ENCODE assay signal across 1 cellular context in the genomic region with DNA sequence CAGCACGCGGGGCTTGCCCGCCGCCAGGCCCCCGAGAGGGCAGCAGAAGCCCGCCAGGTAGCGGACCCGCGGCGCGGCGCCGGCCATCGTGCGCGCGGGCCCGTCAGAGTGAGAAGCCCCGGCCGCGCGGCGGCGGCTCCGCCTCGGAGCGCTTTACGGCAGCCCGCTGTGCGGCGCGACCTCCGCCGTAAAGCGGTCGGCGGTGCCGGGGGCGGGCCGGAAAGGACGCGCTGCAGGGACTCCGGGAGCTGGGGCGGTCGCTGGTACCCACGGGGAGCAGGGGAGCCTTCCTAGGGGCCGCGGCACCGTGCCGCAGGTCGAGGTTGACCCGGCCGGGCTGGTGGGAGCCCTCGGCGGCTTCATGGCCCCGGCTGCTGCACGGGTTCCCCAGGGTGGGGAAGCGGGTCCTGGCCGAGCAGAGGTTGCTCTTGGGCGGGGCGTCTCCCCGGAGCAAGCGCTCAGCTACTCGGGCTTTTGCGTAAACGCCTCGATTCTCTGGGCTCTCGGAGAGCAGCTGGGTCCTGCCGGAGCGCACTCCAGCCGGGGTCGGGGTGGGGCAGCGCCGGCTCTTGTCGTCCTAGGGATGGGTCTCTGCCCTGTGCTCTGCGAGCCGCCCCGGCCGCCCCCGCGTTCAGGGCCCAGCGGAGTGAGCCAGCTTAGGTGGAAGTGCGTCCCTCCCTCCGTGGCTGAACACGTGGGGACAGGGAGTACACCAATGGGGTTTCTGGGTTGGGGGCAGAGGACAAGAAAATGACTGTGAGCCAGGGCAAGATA.
A peak's percentile ranks its signal among the peaks of the same experiment; 100 is the strongest.
TF ChIP-seq lines count a peak whose summit lies in the region.

A gene with protein sequence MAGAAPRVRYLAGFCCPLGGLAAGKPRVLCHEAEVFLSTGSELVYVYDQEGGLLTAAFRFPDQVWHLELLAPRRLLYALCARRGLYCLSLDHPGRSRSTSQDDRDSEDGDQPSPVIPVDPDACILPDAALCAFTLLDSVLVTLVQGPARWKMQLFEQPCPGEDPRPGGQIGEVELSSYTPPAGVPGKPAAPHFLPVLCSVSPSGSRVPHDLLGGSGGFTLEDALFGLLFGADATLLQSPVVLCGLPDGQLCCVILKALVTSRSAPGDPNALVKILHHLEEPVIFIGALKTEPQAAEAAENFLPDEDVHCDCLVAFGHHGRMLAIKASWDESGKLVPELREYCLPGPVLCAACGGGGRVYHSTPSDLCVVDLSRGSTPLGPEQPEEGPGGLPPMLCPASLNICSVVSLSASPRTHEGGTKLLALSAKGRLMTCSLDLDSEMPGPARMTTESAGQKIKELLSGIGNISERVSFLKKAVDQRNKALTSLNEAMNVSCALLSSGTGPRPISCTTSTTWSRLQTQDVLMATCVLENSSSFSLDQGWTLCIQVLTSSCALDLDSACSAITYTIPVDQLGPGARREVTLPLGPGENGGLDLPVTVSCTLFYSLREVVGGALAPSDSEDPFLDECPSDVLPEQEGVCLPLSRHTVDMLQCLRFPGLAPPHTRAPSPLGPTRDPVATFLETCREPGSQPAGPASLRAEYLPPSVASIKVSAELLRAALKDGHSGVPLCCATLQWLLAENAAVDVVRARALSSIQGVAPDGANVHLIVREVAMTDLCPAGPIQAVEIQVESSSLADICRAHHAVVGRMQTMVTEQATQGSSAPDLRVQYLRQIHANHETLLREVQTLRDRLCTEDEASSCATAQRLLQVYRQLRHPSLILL (minus strand): TSS at position 110 of the 774 bp plus-strand sequence. CDS start 23 bp downstream, at position 87.

TF ChIP-seq in HEK293, 187 proteins besides CTCF, POLR2A, EP300 and RAD21 (continued from another document):
- peak; percentile 87 for TF ChIP-seq ZFHX2 (tag by site-specific recombination; conservative IDR thresholded peaks at IDR 0.05)
- no peak for TF ChIP-seq ZNF670 (tag by site-specific recombination; IDR thresholded peaks at IDR 0.05; ENCODE audit: low read depth)
- no peak for TF ChIP-seq ZNF791 (tag by site-specific recombination; IDR thresholded peaks at IDR 0.05)
- TF ChIP-seq SP7 (tag by site-specific recombination; IDR thresholded peaks at IDR 0.05) = peak; percentile 66
- 0 out of 2 replicates have a peak, but pooled peaks have one; percentile 72 for TF ChIP-seq ZNF660 (tag by site-specific recombination; IDR thresholded peaks at IDR 0.05)
- TF ChIP-seq ZBTB7A (tag by site-specific recombination; IDR thresholded peaks at IDR 0.05; ENCODE audit: low read depth) = 0 out of 2 replicates have a peak, but pooled peaks have one; percentile 35
- TF ChIP-seq ZNF223 (tag by site-specific recombination; IDR thresholded peaks at IDR 0.05) = no peak
- peak; percentile 51; the same call in 1 of the 2 replicates for TF ChIP-seq ZNF561 (tag by site-specific recombination; IDR thresholded peaks at IDR 0.05; ENCODE audit: borderline replicate concordance)
- TF ChIP-seq ZNF202 (tag by site-specific recombination; IDR thresholded peaks at IDR 0.05; ENCODE audit: borderline replicate concordance) = no peak
- no peak for TF ChIP-seq ZNF121 (tag by site-specific recombination; IDR thresholded peaks at IDR 0.05)
- TF ChIP-seq ZXDB (tag by site-specific recombination; IDR thresholded peaks at IDR 0.05) = peak; percentile 39; the same call in 1 of the 2 replicates
- TF ChIP-seq ZBTB20 (tag by site-specific recombination; IDR thresholded peaks at IDR 0.05) = peak; percentile 44; the same call in 1 of the 2 replicates
- TF ChIP-seq ZSCAN30 (tag by site-specific recombination; IDR thresholded peaks at IDR 0.05) = peak; percentile 61; the same call in 1 of the 2 replicates
- peak; percentile 51; the same call in 1 of the 2 replicates for TF ChIP-seq GLIS2 (tag by site-specific recombination; IDR thresholded peaks at IDR 0.05)
- TF ChIP-seq ZNF76 (tag by site-specific recombination; IDR thresholded peaks at IDR 0.05; ENCODE audit: borderline replicate concordance, low read depth) = no peak
- TF ChIP-seq, protein P1, sequence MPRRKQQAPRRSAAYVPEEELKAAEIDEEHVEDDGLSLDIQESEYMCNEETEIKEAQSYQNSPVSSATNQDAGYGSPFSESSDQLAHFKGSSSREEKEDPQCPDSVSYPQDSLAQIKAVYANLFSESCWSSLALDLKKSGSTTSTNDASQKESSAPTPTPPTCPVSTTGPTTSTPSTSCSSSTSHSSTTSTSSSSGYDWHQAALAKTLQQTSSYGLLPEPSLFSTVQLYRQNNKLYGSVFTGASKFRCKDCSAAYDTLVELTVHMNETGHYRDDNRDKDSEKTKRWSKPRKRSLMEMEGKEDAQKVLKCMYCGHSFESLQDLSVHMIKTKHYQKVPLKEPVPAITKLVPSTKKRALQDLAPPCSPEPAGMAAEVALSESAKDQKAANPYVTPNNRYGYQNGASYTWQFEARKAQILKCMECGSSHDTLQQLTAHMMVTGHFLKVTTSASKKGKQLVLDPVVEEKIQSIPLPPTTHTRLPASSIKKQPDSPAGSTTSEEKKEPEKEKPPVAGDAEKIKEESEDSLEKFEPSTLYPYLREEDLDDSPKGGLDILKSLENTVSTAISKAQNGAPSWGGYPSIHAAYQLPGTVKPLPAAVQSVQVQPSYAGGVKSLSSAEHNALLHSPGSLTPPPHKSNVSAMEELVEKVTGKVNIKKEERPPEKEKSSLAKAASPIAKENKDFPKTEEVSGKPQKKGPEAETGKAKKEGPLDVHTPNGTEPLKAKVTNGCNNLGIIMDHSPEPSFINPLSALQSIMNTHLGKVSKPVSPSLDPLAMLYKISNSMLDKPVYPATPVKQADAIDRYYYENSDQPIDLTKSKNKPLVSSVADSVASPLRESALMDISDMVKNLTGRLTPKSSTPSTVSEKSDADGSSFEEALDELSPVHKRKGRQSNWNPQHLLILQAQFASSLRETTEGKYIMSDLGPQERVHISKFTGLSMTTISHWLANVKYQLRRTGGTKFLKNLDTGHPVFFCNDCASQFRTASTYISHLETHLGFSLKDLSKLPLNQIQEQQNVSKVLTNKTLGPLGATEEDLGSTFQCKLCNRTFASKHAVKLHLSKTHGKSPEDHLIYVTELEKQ (tag by site-specific recombination; IDR thresholded peaks at IDR 0.05; ENCODE audit: borderline replicate concordance) = no peak
- TF ChIP-seq SCRT1 (tag by site-specific recombination; IDR thresholded peaks at IDR 0.05; ENCODE audit: borderline replicate concordance) = no peak
- TF ChIP-seq ZFP69B (tag by site-specific recombination; IDR thresholded peaks at IDR 0.05) = no peak; the same call in 1 of the 2 replicates
- TF ChIP-seq KLF1 (tag by site-specific recombination; IDR thresholded peaks at IDR 0.05) = peak; percentile 48; the same call in 1 of the 2 replicates
- no peak for TF ChIP-seq ZNF155 (tag by site-specific recombination; IDR thresholded peaks at IDR 0.05)
- TF ChIP-seq, protein P2, sequence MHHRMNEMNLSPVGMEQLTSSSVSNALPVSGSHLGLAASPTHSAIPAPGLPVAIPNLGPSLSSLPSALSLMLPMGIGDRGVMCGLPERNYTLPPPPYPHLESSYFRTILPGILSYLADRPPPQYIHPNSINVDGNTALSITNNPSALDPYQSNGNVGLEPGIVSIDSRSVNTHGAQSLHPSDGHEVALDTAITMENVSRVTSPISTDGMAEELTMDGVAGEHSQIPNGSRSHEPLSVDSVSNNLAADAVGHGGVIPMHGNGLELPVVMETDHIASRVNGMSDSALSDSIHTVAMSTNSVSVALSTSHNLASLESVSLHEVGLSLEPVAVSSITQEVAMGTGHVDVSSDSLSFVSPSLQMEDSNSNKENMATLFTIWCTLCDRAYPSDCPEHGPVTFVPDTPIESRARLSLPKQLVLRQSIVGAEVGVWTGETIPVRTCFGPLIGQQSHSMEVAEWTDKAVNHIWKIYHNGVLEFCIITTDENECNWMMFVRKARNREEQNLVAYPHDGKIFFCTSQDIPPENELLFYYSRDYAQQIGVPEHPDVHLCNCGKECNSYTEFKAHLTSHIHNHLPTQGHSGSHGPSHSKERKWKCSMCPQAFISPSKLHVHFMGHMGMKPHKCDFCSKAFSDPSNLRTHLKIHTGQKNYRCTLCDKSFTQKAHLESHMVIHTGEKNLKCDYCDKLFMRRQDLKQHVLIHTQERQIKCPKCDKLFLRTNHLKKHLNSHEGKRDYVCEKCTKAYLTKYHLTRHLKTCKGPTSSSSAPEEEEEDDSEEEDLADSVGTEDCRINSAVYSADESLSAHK (tag by site-specific recombination; IDR thresholded peaks at IDR 0.05) = no peak
- TF ChIP-seq, protein P3, sequence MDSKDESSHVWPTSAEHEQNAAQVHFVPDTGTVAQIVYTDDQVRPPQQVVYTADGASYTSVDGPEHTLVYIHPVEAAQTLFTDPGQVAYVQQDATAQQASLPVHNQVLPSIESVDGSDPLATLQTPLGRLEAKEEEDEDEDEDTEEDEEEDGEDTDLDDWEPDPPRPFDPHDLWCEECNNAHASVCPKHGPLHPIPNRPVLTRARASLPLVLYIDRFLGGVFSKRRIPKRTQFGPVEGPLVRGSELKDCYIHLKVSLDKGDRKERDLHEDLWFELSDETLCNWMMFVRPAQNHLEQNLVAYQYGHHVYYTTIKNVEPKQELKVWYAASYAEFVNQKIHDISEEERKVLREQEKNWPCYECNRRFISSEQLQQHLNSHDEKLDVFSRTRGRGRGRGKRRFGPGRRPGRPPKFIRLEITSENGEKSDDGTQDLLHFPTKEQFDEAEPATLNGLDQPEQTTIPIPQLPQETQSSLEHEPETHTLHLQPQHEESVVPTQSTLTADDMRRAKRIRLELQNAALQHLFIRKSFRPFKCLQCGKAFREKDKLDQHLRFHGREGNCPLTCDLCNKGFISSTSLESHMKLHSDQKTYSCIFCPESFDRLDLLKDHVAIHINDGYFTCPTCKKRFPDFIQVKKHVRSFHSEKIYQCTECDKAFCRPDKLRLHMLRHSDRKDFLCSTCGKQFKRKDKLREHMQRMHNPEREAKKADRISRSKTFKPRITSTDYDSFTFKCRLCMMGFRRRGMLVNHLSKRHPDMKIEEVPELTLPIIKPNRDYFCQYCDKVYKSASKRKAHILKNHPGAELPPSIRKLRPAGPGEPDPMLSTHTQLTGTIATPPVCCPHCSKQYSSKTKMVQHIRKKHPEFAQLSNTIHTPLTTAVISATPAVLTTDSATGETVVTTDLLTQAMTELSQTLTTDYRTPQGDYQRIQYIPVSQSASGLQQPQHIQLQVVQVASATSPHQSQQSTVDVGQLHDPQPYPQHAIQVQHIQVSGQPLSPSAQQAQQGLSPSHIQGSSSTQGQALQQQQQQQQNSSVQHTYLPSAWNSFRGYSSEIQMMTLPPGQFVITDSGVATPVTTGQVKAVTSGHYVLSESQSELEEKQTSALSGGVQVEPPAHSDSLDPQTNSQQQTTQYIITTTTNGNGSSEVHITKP (tag by site-specific recombination; IDR thresholded peaks at IDR 0.05) = peak; percentile 82
- 0 out of 2 replicates have a peak, but pooled peaks have one; percentile 36 for TF ChIP-seq ZNF629 (tag by site-specific recombination; IDR thresholded peaks at IDR 0.05)
- TF ChIP-seq ZNF341 (tag by site-specific recombination; IDR thresholded peaks at IDR 0.05; ENCODE audit: low read depth) = peak; percentile 99
- no peak for TF ChIP-seq ZNF221 (tag by site-specific recombination; IDR thresholded peaks at IDR 0.05; ENCODE audit: borderline replicate concordance)
TF ChIP-seq in HEK293: peak in this region for 39.
